In genomic region chr11:119322360-119322739, GRCh38 we compare ENCODE assay signal across 10 cellular contexts. TPM values are rescaled to one million over a fixed set of nuclear protein-coding genes. Genes with fewer than 3 reads are reported as not detected.
A peak's percentile ranks its signal among the peaks of the same experiment; 100 is the strongest.
DNase-seq lines count a peak whose midpoint lies in the region; ATAC-seq and TF ChIP-seq lines count a peak whose summit lies in the region.
"Had no signal": no experiment of that assay in that cellular context is flagged by ENCODE, and none has a peak within 500 bp of the region (broad histone marks: within the 10 kb centered on the region; RNA-seq: fewer than 3 reads in every experiment).

No MANE protein-coding gene starts in this region.

- TF ChIP-seq EP300 in sigmoid colon (IDR thresholded peaks at IDR 0.05), result no peak

- no peak for TF ChIP-seq POLR2A in sigmoid colon (IDR thresholded peaks at IDR 0.05)

- H3K4me1 Mint-ChIP-seq in endodermal cell, result peaks cover 38% of the 10 kb centered on the region
- H3K4me1 Mint-ChIP-seq in glutamatergic neuron (ENCODE audit: low read depth, unreplicated experiment), result peaks cover 8% of the 10 kb centered on the region

- H3K4me3 ChIP-seq in GM06990 (replicated peaks; ENCODE audit: low read depth, low read length) (peak overlapping the region; percentile 66; the same call in 1 of the 2 replicates), endodermal cell (ENCODE audit: low read length) (no peak overlapping the region), sigmoid colon (no peak overlapping the region)

- H3K9me3 Mint-ChIP-seq in endodermal cell (no peaks in the 10 kb centered on the region), glutamatergic neuron (ENCODE audit: unreplicated experiment) (peaks cover 1% of the 10 kb centered on the region)

- H3K27me3 Mint-ChIP-seq in endodermal cell (ENCODE audit: insufficient read depth) (no peaks in the 10 kb centered on the region), glutamatergic neuron (ENCODE audit: unreplicated experiment) (peaks cover 2% of the 10 kb centered on the region)

- H3K36me3 Mint-ChIP-seq in endodermal cell (ENCODE audit: low read depth) (no peaks in the 10 kb centered on the region), glutamatergic neuron (ENCODE audit: unreplicated experiment) (no peaks in the 10 kb centered on the region)

- 96 to 98% methylated on average over 5 to 6 of the region's 6 CpGs for WGBS in endodermal cell (ENCODE audit: insufficient coverage in 1 of 2, insufficient read length in 1 of 2), 2 experiments
- 58 to 74% methylated on average over 6 of the region's 6 CpGs for WGBS in sigmoid colon, 2 donors

- DNase-seq in GM06990 (ENCODE audit: extremely low read depth, insufficient read length), result no peak
- DNase-seq in NCI-H146 (lab: John Stamatoyannopoulos, UW), result peak; percentile 34
- DNase-seq in endodermal cell, result no peak
- no peak for DNase-seq in sigmoid colon
- DNase-seq in anterior cingulate cortex (lab: John Stamatoyannopoulos, UW), result no peak
- no peak for DNase-seq in glutamatergic neuron
- DNase-seq in epidermal melanocyte (ENCODE audit: insufficient read length, low spot score), result no peak
- DNase-seq: NCI-H2107; stimulated activated CD4-positive, alpha-beta T cell treated with anti-CD3 and anti-CD28 coated beads, Interleukin-12 subunit alpha, Interleukin-12 subunit beta, amount 100 ng/mL, for 4 hours had no signal

- no peaks in the 10 kb centered on the region for H3K27me3 ChIP-seq in GM06990 (replicated peaks; ENCODE audit: control insufficient read depth, insufficient read depth, low read length)
- H3K27me3 ChIP-seq in endodermal cell (ENCODE audit: control insufficient read depth, insufficient read depth, low read length, poor library complexity, severe bottlenecking), result no peaks in the 10 kb centered on the region
- no peaks in the 10 kb centered on the region for H3K27me3 ChIP-seq in sigmoid colon

- H3K4me3 Mint-ChIP-seq in endodermal cell (no peak overlapping the region), glutamatergic neuron (ENCODE audit: unreplicated experiment) (no peak overlapping the region)

- H3K36me3 ChIP-seq in GM06990 (ENCODE audit: control insufficient read depth, insufficient read depth, low read length) (no peaks in the 10 kb centered on the region), endodermal cell (ENCODE audit: control insufficient read depth, insufficient read depth, low read length) (no peaks in the 10 kb centered on the region), sigmoid colon (no peaks in the 10 kb centered on the region)

- no peak overlapping the region for H3K27ac ChIP-seq in endodermal cell (ENCODE audit: low read depth, low read length)
- H3K27ac ChIP-seq in sigmoid colon, result peak overlapping the region; percentile 93 to 99 (median 96)

- intact Hi-C loops in sigmoid colon (cut with DNase I), result loop anchor here (1.0 kb wide), 1 partner anchor 14 kb away; no protein-coding TSS in a partner anchor

- H3K4me1 ChIP-seq in endodermal cell (ENCODE audit: control insufficient read depth, insufficient read depth, low read length) (peaks cover 20% of the 10 kb centered on the region), sigmoid colon (peaks cover 0 to 63% (median 57%) of the 10 kb centered on the region in 4 donors)

- ATAC-seq in GM18511 (IDR thresholded peaks at IDR 0.05; ENCODE audit: unreplicated experiment), result no peak

- H3K9me3 ChIP-seq in endodermal cell (ENCODE audit: control insufficient read depth, low read length), result no peaks in the 10 kb centered on the region
- H3K9me3 ChIP-seq in sigmoid colon, result no peaks in the 10 kb centered on the region

- no peak for TF ChIP-seq CTCF in GM06990 (IDR thresholded peaks at IDR 0.05; ENCODE audit: insufficient read depth, low read length, poor library complexity, severe bottlenecking)
- TF ChIP-seq CTCF in endodermal cell (conservative IDR thresholded peaks at IDR 0.05), result peak; percentile 11
- TF ChIP-seq CTCF in sigmoid colon (IDR thresholded peaks at IDR 0.05), result no peak
- no peak for TF ChIP-seq CTCF in glutamatergic neuron (IDR thresholded peaks at IDR 0.05; ENCODE audit: partially characterized antibody, unreplicated experiment)

- H3K27ac Mint-ChIP-seq in endodermal cell, result no peak overlapping the region
- no peak overlapping the region for H3K27ac Mint-ChIP-seq in glutamatergic neuron (ENCODE audit: unreplicated experiment)

- no peak overlapping the region for H3K9ac ChIP-seq in endodermal cell (ENCODE audit: extremely low read depth, low read length, poor library complexity, severe bottlenecking)

RNA-seq across cellular contexts. Expression of gene MCAM, which starts 5.4 kb away (rescaled TPM):
- total RNA-seq in endodermal cell (10 to 100 TPM; 21.9 to 28.3 TPM), sigmoid colon (1,000 to 10,000 TPM in 1 of 4 donors, 100 to 1,000 TPM in 3; 628 to 1,033 (median 813) TPM), glutamatergic neuron (ENCODE audit: unreplicated experiment) (11.4 TPM)
- 18.9 TPM for polyA plus RNA-seq in endodermal cell (2013, experiment 1 of 2)
- 19.8 TPM for polyA plus RNA-seq in endodermal cell (2013, experiment 2 of 2)
- polyA plus RNA-seq in sigmoid colon, result 10 to 100 TPM in 1 of 3 donors, 1 to 10 TPM in 2; 2.1 to 51.5 (median 4.8) TPM

RNA-seq across cellular contexts. Expression of gene RNF26, which starts 12.0 kb away (rescaled TPM):
- total RNA-seq in endodermal cell, result 10 to 100 TPM; 51.8 to 76.3 TPM
- 65.6 TPM for polyA plus RNA-seq in endodermal cell (2013, experiment 1 of 2)
- polyA plus RNA-seq in endodermal cell (2013, experiment 2 of 2), result 64.4 TPM
- total RNA-seq in sigmoid colon, result 10 to 100 TPM in 3 of 4 donors, 1 to 10 TPM in 1; 9.8 to 18.3 (median 11.8) TPM
- polyA plus RNA-seq in sigmoid colon, result 10 to 100 TPM in 1 of 3 donors, 1 to 10 TPM in 2; 6.2 to 26.1 (median 7.2) TPM
- total RNA-seq in glutamatergic neuron (ENCODE audit: unreplicated experiment), result 20.6 TPM

RNA-seq across cellular contexts. Expression of gene C1QTNF5, which starts 18.3 kb away (rescaled TPM):
- total RNA-seq in endodermal cell (under 1 TPM; 0.62 to 0.66 TPM), sigmoid colon (10 to 100 TPM; 23.2 to 35.2 (median 32.4) TPM), glutamatergic neuron (ENCODE audit: unreplicated experiment) (0.32 TPM)
- polyA plus RNA-seq in endodermal cell (2013, experiment 1 of 2), result 5.5 TPM
- 4.8 TPM for polyA plus RNA-seq in endodermal cell (2013, experiment 2 of 2)
- 10 to 100 TPM in 1 of 3 donors, 1 to 10 TPM in 2; 4.9 to 12.5 (median 5.4) TPM for polyA plus RNA-seq in sigmoid colon

RNA-seq across cellular contexts. Expression of gene MFRP, which starts 24.2 kb away (rescaled TPM):
- total RNA-seq in endodermal cell, result not detected
- polyA plus RNA-seq in endodermal cell (2013, experiment 1 of 2), result not detected
- not detected for polyA plus RNA-seq in endodermal cell (2013, experiment 2 of 2)
- under 1 TPM in 1 of 4 donors, not detected in 3; 0.14 TPM for total RNA-seq in sigmoid colon
- polyA plus RNA-seq in sigmoid colon, result not detected
- total RNA-seq in glutamatergic neuron (ENCODE audit: unreplicated experiment), result not detected

RNA-seq across cellular contexts. Expression of gene USP2, which starts 59.1 kb away (rescaled TPM):
- total RNA-seq in endodermal cell (10 to 100 TPM; 17.8 to 21.1 TPM), sigmoid colon (1 to 10 TPM in 3 of 4 donors, under 1 TPM in 1; 0.71 to 1.9 (median 1.5) TPM), glutamatergic neuron (ENCODE audit: unreplicated experiment) (2.6 TPM)
- 5.7 TPM for polyA plus RNA-seq in endodermal cell (2013, experiment 1 of 2)
- polyA plus RNA-seq in endodermal cell (2013, experiment 2 of 2), result 7.9 TPM
- 10 to 100 TPM; 11.6 to 13.2 (median 13.0) TPM for polyA plus RNA-seq in sigmoid colon

Comparison
In these comparisons a context has a peak if more than half of its experiments do, and no peak if none do; other contexts are left out.
1. RNA of gene MCAM, which starts 5.4 kb away (total RNA-seq): 628 to 1,033 TPM in sigmoid colon; 21.9 to 28.3 TPM in endodermal cell and 11.4 TPM in glutamatergic neuron (single experiment); every median in the first group is over 10 times any median in the second.
2. RNA of gene C1QTNF5, which starts 18.3 kb away (total RNA-seq): 23.2 to 35.2 TPM in sigmoid colon; 0.62 to 0.66 TPM in endodermal cell and 0.32 TPM in glutamatergic neuron (single experiment); every median in the first group is over 10 times any median in the second.